8 cellular contexts compared by ENCODE assay signal in the genomic region with DNA sequence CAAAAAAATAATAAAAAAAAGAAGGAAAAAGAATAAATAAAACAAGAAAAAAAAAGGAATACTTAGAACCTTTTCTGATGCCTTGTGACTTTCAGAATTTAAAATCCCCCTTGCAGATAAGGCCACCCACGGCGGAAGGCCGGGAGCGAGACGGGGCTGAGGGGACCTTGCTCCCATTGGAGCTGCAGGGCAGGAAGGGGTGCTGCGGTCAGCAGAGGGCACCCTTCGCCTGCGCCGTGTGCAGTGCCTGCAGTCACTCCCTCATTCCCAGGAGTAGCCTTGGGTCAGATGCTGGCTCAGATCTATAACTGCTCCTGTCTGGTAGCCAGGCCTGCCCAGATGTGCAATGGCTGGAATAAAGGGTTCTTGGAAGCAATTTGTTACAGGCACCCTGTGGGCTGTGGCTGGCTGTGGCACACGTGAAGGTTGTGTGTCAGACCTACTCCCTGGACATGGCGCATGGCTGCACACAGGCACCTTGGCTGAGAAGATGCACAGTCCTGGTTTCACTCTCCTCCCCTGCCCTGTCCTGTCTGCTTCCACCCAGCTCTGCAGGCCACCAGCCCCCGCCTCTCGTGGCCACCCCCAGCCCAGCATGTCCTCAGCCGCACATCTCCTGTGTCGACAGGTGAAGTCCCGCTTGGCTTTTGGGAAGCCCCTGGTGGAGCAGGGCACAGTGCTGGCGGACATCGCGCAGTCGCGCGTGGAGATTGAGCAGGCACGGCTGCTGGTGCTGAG. TPM values are rescaled to one million over a fixed set of nuclear protein-coding genes. Genes with fewer than 3 reads are reported as not detected.
DNase-seq lines count a peak whose midpoint lies in the region; ATAC-seq and TF ChIP-seq lines count a peak whose summit lies in the region.

No MANE protein-coding gene starts in this region.

- intact Hi-C loops in cardiac septum (cut with DNase I) (loop anchor here (1.0 kb wide), 1 partner anchor 35 kb away; no protein-coding TSS in a partner anchor), sciatic nerve (cut with DNase I) (no loop called here)

- no peak overlapping the region for H3K4me3 ChIP-seq in WI38 (ENCODE audit: low read depth, low read length)

- TF ChIP-seq CTCF in WI38 (IDR thresholded peaks at IDR 0.05; ENCODE audit: low read depth, low read length): peak; percentile 77

- DNase-seq in COLO829 (ENCODE audit: low spot score) (peak; percentile 49), HPDE6-E6E7 (ENCODE audit: extremely low spot score) (peak; percentile 74), cardiac septum (ENCODE audit: low spot score) (peak; percentile 82), sciatic nerve (ENCODE audit: low spot score) (peak; percentile 79)
- DNase-seq in effector CD4-positive, alpha-beta T cell: no peak

- peak; percentile 92 for ATAC-seq in sciatic nerve
- ATAC-seq in GM19023 (IDR thresholded peaks at IDR 0.05; ENCODE audit: unreplicated experiment): no peak
- ATAC-seq in HG02852 (IDR thresholded peaks at IDR 0.05; ENCODE audit: unreplicated experiment): no peak

RNA-seq across cellular contexts. Expression of a gene that starts 13.4 kb away (rescaled TPM):
- total RNA-seq in cardiac septum (168 TPM), sciatic nerve (75.3 TPM)
